In the genomic region with DNA sequence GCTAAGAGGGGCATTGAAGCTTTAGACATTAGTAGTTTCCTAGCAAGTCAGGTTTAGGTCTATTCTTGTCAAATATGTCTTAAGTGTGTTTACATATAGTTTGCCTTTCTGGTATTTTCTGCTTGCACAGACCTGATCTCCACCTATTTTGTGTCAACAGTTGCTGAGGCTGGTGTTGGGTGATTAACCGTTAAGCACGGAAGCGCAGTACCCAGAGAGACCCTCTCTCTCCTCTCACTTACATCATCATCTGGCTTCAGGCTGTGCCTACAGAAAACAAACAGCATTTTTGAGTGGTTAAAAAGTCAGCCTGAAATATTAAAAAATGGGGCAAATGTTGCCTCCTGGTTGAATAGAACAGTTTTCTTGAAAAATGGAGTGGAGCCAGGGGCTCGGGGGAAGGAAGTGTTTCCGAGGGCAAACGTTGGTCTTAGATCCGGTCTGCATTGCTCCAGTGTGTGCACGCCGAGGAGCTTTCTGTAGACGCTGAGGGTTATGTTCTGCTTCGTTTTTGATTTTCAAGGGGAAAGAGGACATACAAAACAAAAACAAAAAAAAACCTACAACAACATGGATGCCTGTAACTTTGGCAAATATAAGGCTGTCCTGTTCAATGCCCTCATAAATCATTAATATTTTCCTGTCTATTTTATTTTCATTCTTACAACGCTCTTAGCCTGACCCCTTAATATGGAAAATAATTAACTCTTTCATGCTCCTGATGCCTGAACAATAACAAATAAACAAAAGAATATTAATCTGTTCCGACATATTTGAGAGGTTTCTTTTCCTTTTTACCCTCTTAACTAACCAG, we compare ENCODE assay signal across 9 cellular contexts.
DNase-seq lines count a peak whose midpoint lies in the region; ATAC-seq, FAIRE-seq and TF ChIP-seq lines count a peak whose summit lies in the region.
"Had no signal": no experiment of that assay in that cellular context is flagged by ENCODE, and none has a peak within 500 bp of the region (broad histone marks: within the 10 kb centered on the region; RNA-seq: fewer than 3 reads in every experiment).

No MANE protein-coding gene starts in this region.

- peak; percentile 60 for ATAC-seq in Right ventricle myocardium inferior
- ATAC-seq in aorta (ENCODE audit: low FRiP score), result peak; percentile 70
- no peak for ATAC-seq in HG03108 (IDR thresholded peaks at IDR 0.05; ENCODE audit: unreplicated experiment)

- FAIRE-seq in GM19239 (lab: Jason Lieb, UNC), result no peak

- H3K9me3 ChIP-seq in muscle layer of duodenum (ENCODE audit: control insufficient read depth in 1 of 2, low read length in 2 of 2) (no peaks in the 10 kb centered on the region), aorta (ENCODE audit: control insufficient read depth, low read length) (no peaks in the 10 kb centered on the region)

- peak overlapping the region; percentile 7 to 69 (median 47) for H3K4me3 ChIP-seq in dorsolateral prefrontal cortex
- H3K4me3 ChIP-seq in muscle layer of duodenum (ENCODE audit: low read depth in 1 of 2, low read length in 2 of 2), result peak overlapping the region; percentile 47 to 54
- H3K4me3 ChIP-seq in aorta (ENCODE audit: low read length in 2 of 2), result peak overlapping the region in 1 of 2 donors; percentile 72

- 1 to 2% methylated on average over 13 of the region's 13 CpGs for WGBS in aorta, 2 donors

- intact Hi-C loops in Right ventricle myocardium inferior (cut with DNase I), result loop anchor here (2.0 kb wide), 1 partner anchor 17 kb away; no protein-coding TSS in a partner anchor
- intact Hi-C loops in cardiac septum (cut with DNase I), result no loop called here
- intact Hi-C loops in dorsolateral prefrontal cortex (cut with DNase I), result loop anchor here in 1 of 2 donors (2.0 kb wide), 1 partner anchor 117 kb away; no protein-coding TSS in a partner anchor
- intact Hi-C loops in aorta (cut with DNase I), result loop anchor here in 1 of 2 donors (5.0 kb wide), 2 partner anchors 58 to 113 kb away; no protein-coding TSS in a partner anchor

- H3K4me1 ChIP-seq in muscle layer of duodenum (ENCODE audit: control insufficient read depth in 1 of 2, insufficient read depth in 2 of 2, low read length in 2 of 2), result peaks cover 10 to 54% of the 10 kb centered on the region in 2 donors
- peaks cover 0 to 11% of the 10 kb centered on the region in 2 donors for H3K4me1 ChIP-seq in aorta (ENCODE audit: control insufficient read depth in 1 of 2, insufficient read depth in 2 of 2, low read length in 2 of 2)

- no peak for TF ChIP-seq CTCF in dorsolateral prefrontal cortex (IDR thresholded peaks at IDR 0.05 in 54 of 56, conservative IDR thresholded peaks at IDR 0.05 in 2 of 56; ENCODE audit: low read depth in 1 of 56, partially characterized antibody in 56 of 56)

- DNase-seq in Right ventricle myocardium inferior (ENCODE audit: missing footprints), result no peak
- no peak for DNase-seq in cardiac septum (ENCODE audit: low spot score)
- peak in 1 of 10 donors; percentile 32 for DNase-seq in dorsolateral prefrontal cortex
- no peak for DNase-seq in aorta
- no peak for DNase-seq in ureter (ENCODE audit: low spot score)
- no peak for DNase-seq in GM19239 (ENCODE audit: insufficient read length, low spot score)
- DNase-seq: OCI-M1 had no signal

- H3K36me3 ChIP-seq in muscle layer of duodenum (ENCODE audit: control insufficient read depth in 1 of 2, insufficient read depth in 2 of 2, low read length in 2 of 2) (no peaks in the 10 kb centered on the region), aorta (ENCODE audit: control insufficient read depth in 1 of 2, insufficient read depth in 2 of 2, low read length in 1 of 2) (no peaks in the 10 kb centered on the region)

- H3K27ac ChIP-seq in dorsolateral prefrontal cortex (peak overlapping the region in 56 of 59 donors; percentile 12 to 91 (median 74)), muscle layer of duodenum (ENCODE audit: low read length) (peak overlapping the region; percentile 47), aorta (ENCODE audit: low read depth in 1 of 2, low read length in 2 of 2) (peak overlapping the region; percentile 76 to 86)

- H3K27me3 ChIP-seq in dorsolateral prefrontal cortex (peaks cover 0 to 11% (median 0%) of the 10 kb centered on the region in 45 donors), muscle layer of duodenum (ENCODE audit: low read depth, low read length) (no peaks in the 10 kb centered on the region), aorta (ENCODE audit: control insufficient read depth in 1 of 2, insufficient read depth in 2 of 2, low read length in 1 of 2) (no peaks in the 10 kb centered on the region)
